35 cellular contexts compared by ENCODE assay signal in the genomic region with DNA sequence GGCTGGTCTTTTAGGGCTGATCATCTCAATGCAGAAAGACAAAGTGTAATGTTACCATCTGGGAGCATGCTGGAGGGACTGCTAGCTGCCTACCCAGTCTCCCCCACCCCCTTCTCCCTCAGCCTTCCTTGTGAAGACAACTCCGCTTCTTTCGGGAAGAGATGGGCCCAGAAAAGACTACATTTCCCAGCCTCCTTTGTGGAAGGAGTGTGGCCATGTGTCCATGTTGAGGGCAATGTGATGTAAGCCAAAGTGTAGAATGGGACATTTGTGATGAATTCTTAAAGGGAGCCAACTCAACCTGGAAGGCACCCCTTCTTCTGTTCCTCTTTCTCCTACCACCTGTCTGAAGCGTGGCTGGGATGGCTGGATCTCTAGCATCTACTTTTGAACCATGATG. TPM values are rescaled to one million over a fixed set of nuclear protein-coding genes. Genes with fewer than 3 reads are reported as not detected.
"Had no signal": no experiment of that assay in that cellular context is flagged by ENCODE, and none has a peak within 500 bp of the region (broad histone marks: within the 10 kb centered on the region; RNA-seq: fewer than 3 reads in every experiment).

No MANE protein-coding gene starts in this region.

- DNase-seq: cortex of kidney; effector memory CD8-positive, alpha-beta T cell; erythroblast; esophagus squamous epithelium; foreskin melanocyte; glutamatergic neuron; heart right ventricle; hippocampal formation; immature natural killer cell; islet precursor cell; kidney glomerular epithelial cell; left colon; left ventricle myocardium inferior; lower lobe of right lung; natural killer cell; sigmoid colon; stimulated activated CD4-positive, alpha-beta T cell treated with anti-CD3 and anti-CD28 coated beads, Interleukin-2, amount 100 ng/mL, for 24 hours; stimulated activated CD4-positive, alpha-beta T cell treated with anti-CD3 and anti-CD28 coated beads, Interleukin-4, amount 100 ng/mL, for 24 hours; stimulated activated naive CD8-positive, alpha-beta T cell treated with anti-CD3 and anti-CD28 coated beads, Interleukin-15, Interleukin-2, amounts not matched to agents 100 U/mL and 50 U/mL, for 24 hours; substantia nigra; tibial artery had no signal

- H3K27ac ChIP-seq: esophagus squamous epithelium, heart right ventricle, left ventricle myocardium inferior, lower lobe of right lung, neutrophil, parathyroid adenoma, prostate gland, right atrium auricular region, sigmoid colon, testis, tibial artery had no signal

- H3K36me3 ChIP-seq: esophagus squamous epithelium, heart right ventricle, left ventricle myocardium inferior, lower lobe of right lung, neutrophil, prostate gland, right atrium auricular region, sigmoid colon, tibial artery had no signal

- H3K4me1 ChIP-seq: esophagus squamous epithelium, lower lobe of right lung, parathyroid adenoma, prostate gland, sigmoid colon, testis, tibial artery had no signal

- H3K27me3 ChIP-seq: heart right ventricle, right atrium auricular region, sigmoid colon, testis had no signal

- H3K9me3 ChIP-seq: esophagus squamous epithelium, heart right ventricle, left ventricle myocardium inferior, lower lobe of right lung, neutrophil, prostate gland, right atrium auricular region, sigmoid colon, testis, tibial artery had no signal

- H3K4me1 Mint-ChIP-seq: immature natural killer cell; natural killer cell; stimulated activated effector memory CD8-positive, alpha-beta T cell treated with anti-CD3 and anti-CD28 coated beads, Interleukin-12 subunit alpha, Interleukin-12 subunit beta, amount 100 ng/mL, for 72 hours had no signal

- H3K27ac Mint-ChIP-seq: effector memory CD8-positive, alpha-beta T cell; immature natural killer cell; natural killer cell; stimulated activated effector memory CD8-positive, alpha-beta T cell treated with anti-CD3 and anti-CD28 coated beads, Interleukin-12 subunit alpha, Interleukin-12 subunit beta, amount 100 ng/mL, for 72 hours; type B pancreatic cell had no signal

- H3K4me3 Mint-ChIP-seq: effector memory CD8-positive, alpha-beta T cell; immature natural killer cell; natural killer cell; stimulated activated effector memory CD8-positive, alpha-beta T cell treated with anti-CD3 and anti-CD28 coated beads, Interleukin-12 subunit alpha, Interleukin-12 subunit beta, amount 100 ng/mL, for 72 hours; type B pancreatic cell had no signal

- H3K9ac ChIP-seq: parathyroid adenoma had no signal

- H3K4me3 ChIP-seq: esophagus squamous epithelium, heart right ventricle, left ventricle myocardium inferior, lower lobe of right lung, prostate gland, right atrium auricular region, sigmoid colon, tibial artery had no signal

- H2AFZ ChIP-seq: parathyroid adenoma had no signal

- H3K79me2 ChIP-seq: parathyroid adenoma had no signal

- ATAC-seq: effector memory CD8-positive, alpha-beta T cell; heart right ventricle; left colon; lower lobe of right lung; natural killer cell; stimulated activated effector memory CD8-positive, alpha-beta T cell treated with anti-CD3 and anti-CD28 coated beads, Interleukin-12 subunit alpha, Interleukin-12 subunit beta, amount 100 ng/mL, for 72 hours; stimulated activated naive CD8-positive, alpha-beta T cell treated with anti-CD3 and anti-CD28 coated beads, Interleukin-15, Interleukin-2, amounts not matched to agents 100 U/mL and 50 U/mL, for 24 hours had no signal

- FAIRE-seq: endometrium had no signal

- H3K36me3 Mint-ChIP-seq: immature natural killer cell; natural killer cell; stimulated activated effector memory CD8-positive, alpha-beta T cell treated with anti-CD3 and anti-CD28 coated beads, Interleukin-12 subunit alpha, Interleukin-12 subunit beta, amount 100 ng/mL, for 72 hours; type B pancreatic cell had no signal

- H3K9me3 Mint-ChIP-seq: effector memory CD8-positive, alpha-beta T cell; natural killer cell; stimulated activated effector memory CD8-positive, alpha-beta T cell treated with anti-CD3 and anti-CD28 coated beads, Interleukin-12 subunit alpha, Interleukin-12 subunit beta, amount 100 ng/mL, for 72 hours; type B pancreatic cell had no signal

RNA-seq across cellular contexts. Expression of gene ABCC12, which starts 16.3 kb away (rescaled TPM):
- total RNA-seq: dermis microvascular lymphatic vessel endothelial cell, esophagus squamous epithelium, left colon, left ventricle myocardium inferior, lower lobe of right lung, mononuclear cell, natural killer cell, osteoblast, right atrium auricular region, sigmoid colon, skeletal muscle tissue, urinary bladder had no signal
- polyA plus RNA-seq: immature natural killer cell, neural cell, sigmoid colon, urinary bladder had no signal
